ENCODE assay signal across 28 cellular contexts in genomic region chr11:61119055-61119454, GRCh38. TPM values are rescaled to one million over a fixed set of nuclear protein-coding genes. Genes with fewer than 3 reads are reported as not detected.
DNase-seq lines count a peak whose midpoint lies in the region; ATAC-seq, FAIRE-seq and TF ChIP-seq lines count a peak whose summit lies in the region.
"Had no signal": no experiment of that assay in that cellular context is flagged by ENCODE, and none has a peak within 500 bp of the region (broad histone marks: within the 10 kb centered on the region; RNA-seq: fewer than 3 reads in every experiment).

No MANE protein-coding gene starts in this region.

- no peaks in the 10 kb centered on the region for H3K36me3 ChIP-seq in HepG2 (replicated peaks in 1 of 2; ENCODE audit: control insufficient read depth in 1 of 2, insufficient read depth in 2 of 2, low read length in 2 of 2)
- no peaks in the 10 kb centered on the region for H3K36me3 ChIP-seq in right lobe of liver
- H3K36me3 ChIP-seq in aorta (ENCODE audit: control insufficient read depth in 1 of 2, insufficient read depth in 2 of 2, low read length in 1 of 2): no peaks in the 10 kb centered on the region
- H3K36me3 ChIP-seq: tibial artery had no signal

- no peak for TF ChIP-seq RAD21 in HepG2 (CRISPR knock-in tag; IDR thresholded peaks at IDR 0.05)

- in situ Hi-C loops in HepG2 (cut with HindIII; ENCODE audit: extremely low pct_ligation_motif_present, low pct_unique_long_range_greater_than_20kb): no loop called here

- TF ChIP-seq CTCF in HepG2 (CRISPR knock-in tag; IDR thresholded peaks at IDR 0.05) (no peak), right lobe of liver (IDR thresholded peaks at IDR 0.05) (no peak)

- peaks cover 72 to 87% (median 84%) of the 10 kb centered on the region in 3 donors for H3K4me1 Mint-ChIP-seq in T-cell
- H3K4me1 Mint-ChIP-seq in activated naive CD8-positive, alpha-beta T cell treated with anti-CD3 and anti-CD28 coated beads, Interleukin-2, amount 50 U/mL, for 24 hours: peaks cover 70% of the 10 kb centered on the region

- TF ChIP-seq EP300 in HepG2 (IDR thresholded peaks at IDR 0.05; ENCODE audit: low read depth in 2 of 2, low read length in 2 of 2): no peak
- TF ChIP-seq EP300 in HepG2 (CRISPR knock-in tag; IDR thresholded peaks at IDR 0.05; ENCODE audit: borderline replicate concordance): no peak

- H3K4me1 ChIP-seq in HepG2 (ENCODE audit: insufficient read depth, low read length) (no peaks in the 10 kb centered on the region), right lobe of liver (no peaks in the 10 kb centered on the region), aorta (ENCODE audit: control insufficient read depth in 1 of 2, insufficient read depth in 2 of 2, low read length in 2 of 2) (no peaks in the 10 kb centered on the region)

- no peak overlapping the region for H2AFZ ChIP-seq in HepG2 (ENCODE audit: low read length)
- H2AFZ ChIP-seq: PC-9 had no signal

- peak overlapping the region in 1 of 3 donors; percentile 72 for H3K4me3 Mint-ChIP-seq in T-cell
- peak overlapping the region; percentile 69 for H3K4me3 Mint-ChIP-seq in activated naive CD8-positive, alpha-beta T cell treated with anti-CD3 and anti-CD28 coated beads, Interleukin-2, amount 50 U/mL, for 24 hours

- no peak for DNase-seq in HepG2 (ENCODE audit: low spot score)
- DNase-seq in right lobe of liver: no peak
- DNase-seq in T-cell: no peak
- DNase-seq in activated naive CD8-positive, alpha-beta T cell treated with anti-CD3 and anti-CD28 coated beads, Interleukin-2, amount 50 U/mL, for 24 hours: no peak
- DNase-seq in aorta: peak; percentile 21 to 34
- no peak for DNase-seq in GM12891 (ENCODE audit: insufficient read length, low spot score)
- no peak for DNase-seq in HT-29 (ENCODE audit: low spot score)
- DNase-seq: activated CD4-positive, alpha-beta T cell treated with anti-CD3 and anti-CD28 coated beads, Interleukin-2, amount 50 U/mL, for 1 hour; anterior cingulate cortex; COR-L47; dermis blood vessel endothelial cell; DMS79 treated with DMSO at 0.1 percent for 48 hours; glutamatergic neuron; left cardiac atrium; NCI-H1092; NCI-H2029 treated with DMSO at 0.1 percent for 48 hours; NCI-H446; PC-9; retina; SIG-M5; stimulated activated CD4-positive, alpha-beta T cell treated with anti-CD3 and anti-CD28 coated beads, Interleukin-4, amount 100 ng/mL, for 1 hour; stimulated activated naive CD4-positive, alpha-beta T cell treated with Interleukin-2 at 50 U/mL for 16 hours; tibial artery had no signal

- intact Hi-C loops in HepG2 (cut with micrococcal nuclease; ENCODE audit: unreplicated experiment) (no loop called here), right lobe of liver (cut with DNase I) (no loop called here), aorta (cut with DNase I) (no loop called here)

- H3K79me2 ChIP-seq in HepG2 (ENCODE audit: insufficient read depth, low read length): no peaks in the 10 kb centered on the region

- POLR2A ChIA-PET in HepG2 (lab: Yijun Ruan, JAX) (no interaction called here), T-cell (lab: Charles Lee) (interaction anchor here (0.6 to 1.7 kb wide), 2 partner anchors 8 to 33 kb away, joined by 6 to 11 read pairs; no protein-coding TSS in a partner anchor)

- H3K9me3 ChIP-seq in HepG2 (ENCODE audit: low read length): no peaks in the 10 kb centered on the region
- H3K9me3 ChIP-seq in right lobe of liver: no peaks in the 10 kb centered on the region
- H3K9me3 ChIP-seq in aorta (ENCODE audit: control insufficient read depth, low read length): no peaks in the 10 kb centered on the region
- H3K9me3 ChIP-seq: tibial artery had no signal

- H3K4me3 ChIP-seq in HepG2 (replicated peaks in 1 of 3; ENCODE audit: insufficient read depth in 1 of 3, low read depth in 2 of 3, low read length in 3 of 3): no peak overlapping the region
- H3K4me3 ChIP-seq in right lobe of liver: no peak overlapping the region
- no peak overlapping the region for H3K4me3 ChIP-seq in aorta (ENCODE audit: low read length in 2 of 2)
- H3K4me3 ChIP-seq: PC-9, tibial artery had no signal

- no peak for FAIRE-seq in HepG2 (lab: Jason Lieb, UNC)
- FAIRE-seq in GM12891 (lab: Jason Lieb, UNC): no peak
- FAIRE-seq: endothelial cell of umbilical vein had no signal

- H3K4me2 ChIP-seq in HepG2 (ENCODE audit: low read depth, low read length): no peak overlapping the region
- H3K4me2 ChIP-seq: PC-9 had no signal

- H3K27me3 Mint-ChIP-seq in T-cell: no peaks in the 10 kb centered on the region
- no peaks in the 10 kb centered on the region for H3K27me3 Mint-ChIP-seq in activated naive CD8-positive, alpha-beta T cell treated with anti-CD3 and anti-CD28 coated beads, Interleukin-2, amount 50 U/mL, for 24 hours

- no TSS peak for BruUV-seq in HepG2 (replicated peaks; lab: Mats Ljungman, UMichigan)

- H3K36me3 Mint-ChIP-seq in T-cell: peaks cover 62% of the 10 kb centered on the region
- peaks cover 63% of the 10 kb centered on the region for H3K36me3 Mint-ChIP-seq in activated naive CD8-positive, alpha-beta T cell treated with anti-CD3 and anti-CD28 coated beads, Interleukin-2, amount 50 U/mL, for 24 hours (ENCODE audit: low read depth)

- peak; percentile 53 for ATAC-seq in HepG2
- no peak for ATAC-seq in right lobe of liver
- ATAC-seq in T-cell (replicated peaks in 1 of 4): no peak
- no peak for ATAC-seq in activated naive CD8-positive, alpha-beta T cell treated with anti-CD3 and anti-CD28 coated beads, Interleukin-2, amount 50 U/mL, for 24 hours
- no peak for ATAC-seq in aorta (ENCODE audit: low FRiP score)
- ATAC-seq: left cardiac atrium had no signal

- no peaks in the 10 kb centered on the region for H3K9me3 Mint-ChIP-seq in T-cell
- H3K9me3 Mint-ChIP-seq in activated naive CD8-positive, alpha-beta T cell treated with anti-CD3 and anti-CD28 coated beads, Interleukin-2, amount 50 U/mL, for 24 hours: peaks cover 4% of the 10 kb centered on the region

- CTCF ChIA-PET in HepG2 (lab: Yijun Ruan, JAX; ENCODE audit: low intra/inter-chr PET ratio, low total read pairs): no interaction called here
- CTCF ChIA-PET in T-cell (lab: Charles Lee): interaction anchor here (0.6 to 1.4 kb wide), 3 partner anchors 10 to 142 kb away, joined by 3 read pairs; no protein-coding TSS in a partner anchor

- H3K27me3 ChIP-seq in HepG2 (ENCODE audit: control insufficient read depth in 1 of 2, insufficient read depth in 2 of 2, low read length in 2 of 2): peaks cover 1 to 59% of the 10 kb centered on the region in 2 experiments; a peak in 4 of 5 replicates
- H3K27me3 ChIP-seq in right lobe of liver: no peaks in the 10 kb centered on the region
- H3K27me3 ChIP-seq in aorta (ENCODE audit: control insufficient read depth in 1 of 2, insufficient read depth in 2 of 2, low read length in 1 of 2): no peaks in the 10 kb centered on the region

- 24% methylated on average over 3 of the region's 9 CpGs for WGBS in HepG2 (ENCODE audit: low lambda C conversion rate)
- 26% methylated on average over 4 of the region's 9 CpGs for WGBS in right lobe of liver (ENCODE audit: insufficient coverage, low coverage, low lambda C conversion rate, missing lambda C conversion rate)
- WGBS in aorta, 2 donors: 81 to 83% methylated on average over 9 of the region's 9 CpGs

- peak overlapping the region; percentile 95 for H3K27ac Mint-ChIP-seq in T-cell
- H3K27ac Mint-ChIP-seq in activated naive CD8-positive, alpha-beta T cell treated with anti-CD3 and anti-CD28 coated beads, Interleukin-2, amount 50 U/mL, for 24 hours: peak overlapping the region; percentile 84

- no peak overlapping the region for H3K9ac ChIP-seq in HepG2 (ENCODE audit: insufficient read depth, low read depth, low read length)

- TF ChIP-seq POLR2A in HepG2 (IDR thresholded peaks at IDR 0.05; ENCODE audit: insufficient read depth in 1 of 2, low read depth in 2 of 2, low read length in 2 of 2) (no peak), right lobe of liver (IDR thresholded peaks at IDR 0.05) (no peak), GM12891 (IDR thresholded peaks at IDR 0.05; ENCODE audit: low read depth, low read length) (no peak)

- no peaks in the 10 kb centered on the region for H4K20me1 ChIP-seq in HepG2 (ENCODE audit: insufficient read depth, low read length)

- H3K27ac ChIP-seq in HepG2 (ENCODE audit: extremely low read length, insufficient read depth, low read length): no peak overlapping the region
- H3K27ac ChIP-seq in right lobe of liver: no peak overlapping the region
- H3K27ac ChIP-seq in aorta (ENCODE audit: low read depth in 1 of 2, low read length in 2 of 2): no peak overlapping the region
- H3K27ac ChIP-seq: PC-9, tibial artery had no signal

RNA-seq across cellular contexts. Expression of gene CD5, which starts 16.8 kb away (rescaled TPM):
- total RNA-seq in HepG2 (2016; rRNA removed; fragmentation: Illumina TruSeq; extraction: Trizol) (not detected in 2 replicates), right lobe of liver (under 1 TPM; 0.12 to 0.56 (median 0.35) TPM), T-cell (100 to 1,000 TPM; 227 to 387 (median 255) TPM), aorta (1 to 10 TPM in 1 of 2 donors, under 1 TPM in 1; 0.58 to 1.7 TPM)
- total RNA-seq in HepG2 (2016; cell fraction: cytosol; rRNA removed; fragmentation: Illumina TruSeq; extraction: Trizol; ENCODE audit: low read depth): not detected in 2 replicates
- total RNA-seq in HepG2 (2016; cell fraction: insoluble cytoplasmic fraction; rRNA removed; fragmentation: Illumina TruSeq; extraction: Trizol): not detected in 2 replicates
- total RNA-seq in HepG2 (2016; cell fraction: membrane; rRNA removed; fragmentation: Illumina TruSeq; extraction: Trizol): not detected in 2 replicates
- total RNA-seq in HepG2 (2016; cell fraction: nucleus; rRNA removed; fragmentation: Illumina TruSeq; extraction: Trizol): not detected in 2 replicates
- polyA plus RNA-seq in HepG2 (2011; rRNA removed) (not detected in 2 replicates), aorta (under 1 TPM in 1 of 2 donors, not detected in 1; 0.67 TPM)
- not detected in 2 replicates for polyA plus RNA-seq in HepG2 (2011; cell fraction: cytosol; rRNA removed)
- not detected in 2 replicates for polyA plus RNA-seq in HepG2 (2011; cell fraction: nucleus; rRNA removed)
- polyA plus RNA-seq in HepG2 (2012): not detected in 2 replicates
- not detected in 2 replicates for polyA plus RNA-seq in HepG2 (2016; cell fraction: cytosol; fragmentation: Illumina TruSeq; extraction: Trizol; ENCODE audit: low read depth)
- polyA plus RNA-seq in HepG2 (2016; cell fraction: insoluble cytoplasmic fraction; fragmentation: Illumina TruSeq; extraction: Trizol; ENCODE audit: low read depth): not detected in 2 replicates
- not detected in 2 replicates for polyA plus RNA-seq in HepG2 (2016; cell fraction: membrane; fragmentation: Illumina TruSeq; extraction: Trizol; ENCODE audit: low read depth)
- polyA plus RNA-seq in HepG2 (2016; cell fraction: nucleus; fragmentation: Illumina TruSeq; extraction: Trizol; ENCODE audit: insufficient read depth, low read depth): not detected in 2 replicates
- not detected in 2 replicates for polyA minus RNA-seq in HepG2 (2011; rRNA and poly(A)+ RNA removed; ENCODE audit: low replicate concordance)
- not detected in 2 replicates for polyA minus RNA-seq in HepG2 (2011; cell fraction: cytosol; rRNA and poly(A)+ RNA removed)
- polyA minus RNA-seq in HepG2 (2011; cell fraction: nucleus; rRNA and poly(A)+ RNA removed): not detected in 2 replicates
- polyA plus RNA-seq in GM12891 (2012; ENCODE audit: low read depth, missing spikeins): 0.21 TPM
- not detected in 2 replicates for total RNA-seq in HT-29 (2014; rRNA removed; shearing (Covaris generic))
- total RNA-seq: cardiac septum, dermis blood vessel endothelial cell, endothelial cell of umbilical vein, HT1080, LHCN-M2, osteoblast, PC-9 had no signal
- polyA plus RNA-seq: endothelial cell of umbilical vein had no signal

RNA-seq across cellular contexts. Expression of gene VPS37C, which starts 42.2 kb away (rescaled TPM):
- total RNA-seq in HepG2 (2016; rRNA removed; fragmentation: Illumina TruSeq; extraction: Trizol): 8.0 and 8.8 TPM in 2 replicates
- total RNA-seq in HepG2 (2016; cell fraction: cytosol; rRNA removed; fragmentation: Illumina TruSeq; extraction: Trizol; ENCODE audit: low read depth): 5.5 and 8.1 TPM in 2 replicates
- 6.1 and 10.4 TPM in 2 replicates for total RNA-seq in HepG2 (2016; cell fraction: insoluble cytoplasmic fraction; rRNA removed; fragmentation: Illumina TruSeq; extraction: Trizol)
- 9.9 and 11.8 TPM in 2 replicates for total RNA-seq in HepG2 (2016; cell fraction: membrane; rRNA removed; fragmentation: Illumina TruSeq; extraction: Trizol)
- 6.8 and 8.7 TPM in 2 replicates for total RNA-seq in HepG2 (2016; cell fraction: nucleus; rRNA removed; fragmentation: Illumina TruSeq; extraction: Trizol)
- polyA plus RNA-seq in HepG2 (2011; rRNA removed): 7.5 and 8.8 TPM in 2 replicates
- polyA plus RNA-seq in HepG2 (2011; cell fraction: cytosol; rRNA removed): 7.1 and 8.8 TPM in 2 replicates
- 17.8 and 18.7 TPM in 2 replicates for polyA plus RNA-seq in HepG2 (2011; cell fraction: nucleus; rRNA removed)
- polyA plus RNA-seq in HepG2 (2012): 9.1 and 10.1 TPM in 2 replicates
- polyA plus RNA-seq in HepG2 (2016; cell fraction: cytosol; fragmentation: Illumina TruSeq; extraction: Trizol; ENCODE audit: low read depth): 3.4 and 4.2 TPM in 2 replicates
- 8.1 and 12.2 TPM in 2 replicates for polyA plus RNA-seq in HepG2 (2016; cell fraction: insoluble cytoplasmic fraction; fragmentation: Illumina TruSeq; extraction: Trizol; ENCODE audit: low read depth)
- 8.7 and 10.6 TPM in 2 replicates for polyA plus RNA-seq in HepG2 (2016; cell fraction: membrane; fragmentation: Illumina TruSeq; extraction: Trizol; ENCODE audit: low read depth)
- 14.6 and 15.9 TPM in 2 replicates for polyA plus RNA-seq in HepG2 (2016; cell fraction: nucleus; fragmentation: Illumina TruSeq; extraction: Trizol; ENCODE audit: insufficient read depth, low read depth)
- polyA minus RNA-seq in HepG2 (2011; rRNA and poly(A)+ RNA removed; ENCODE audit: low replicate concordance): 9.3 and 11.0 TPM in 2 replicates
- 2.6 and 4.1 TPM in 2 replicates for polyA minus RNA-seq in HepG2 (2011; cell fraction: cytosol; rRNA and poly(A)+ RNA removed)
- polyA minus RNA-seq in HepG2 (2011; cell fraction: nucleus; rRNA and poly(A)+ RNA removed): 7.6 and 10.3 TPM in 2 replicates
- total RNA-seq in right lobe of liver: 1 to 10 TPM; 4.6 to 7.6 (median 6.0) TPM
- 1 to 10 TPM; 3.3 to 7.9 (median 7.3) TPM for total RNA-seq in T-cell
- 10 to 100 TPM; 29.8 to 39.9 TPM for total RNA-seq in aorta
- polyA plus RNA-seq in aorta: 10 to 100 TPM; 12.7 to 14.0 TPM
- polyA plus RNA-seq in GM12891 (2012; ENCODE audit: low read depth, missing spikeins): 6.5 TPM
- 37.3 and 44.2 TPM in 2 replicates for total RNA-seq in HT-29 (2014; rRNA removed; shearing (Covaris generic))

Comparison
In these comparisons a context has a peak if more than half of its experiments do, and no peak if none do; other contexts are left out.
1. DNase-seq: peak in aorta (2 of 2); none in HepG2 (single experiment), right lobe of liver (0 of 3), T-cell (0 of 34), activated naive CD8-positive, alpha-beta T cell treated with anti-CD3 and anti-CD28 coated beads, Interleukin-2, amount 50 U/mL, for 24 hours (single experiment), GM12891 (single experiment) and HT-29 (single experiment).
2. RNA of gene CD5, which starts 16.8 kb away (total RNA-seq): 227 to 387 TPM in T-cell; 0.58 to 1.7 TPM in aorta, 0.12 to 0.56 TPM in right lobe of liver, not detected in HepG2 and not detected in HT-29; every median in the first group is over 10 times any median in the second.